Comparison of ENCODE assay signal across 10 cellular contexts in genomic region chr14:54651649-54652048, GRCh38.
DNase-seq lines count a peak whose midpoint lies in the region; ATAC-seq, FAIRE-seq and TF ChIP-seq lines count a peak whose summit lies in the region.
"Had no signal": no experiment of that assay in that cellular context is flagged by ENCODE, and none has a peak within 500 bp of the region (broad histone marks: within the 10 kb centered on the region; RNA-seq: fewer than 3 reads in every experiment).

No MANE protein-coding gene starts in this region.

- H3K4me2 ChIP-seq in HCT116 (ENCODE audit: low read length): peak overlapping the region; percentile 80
- peak overlapping the region; percentile 75 for H3K4me2 ChIP-seq in smooth muscle cell

- intact Hi-C loops in HCT116 (cut with micrococcal nuclease): loop anchor here (5.0 kb wide), 1 partner anchor 84 kb away; the partner anchor contains the start of gene SAMD4A
- intact Hi-C loops in body of pancreas (cut with DNase I): no loop called here
- intact Hi-C loops in kidney (cut with DNase I): no loop called here

- no peak for TF ChIP-seq POLR2A in HCT116 (IDR thresholded peaks at IDR 0.05; ENCODE audit: borderline replicate concordance, extremely low read depth, insufficient read depth, insufficient read length)
- no peak for TF ChIP-seq POLR2A in body of pancreas (IDR thresholded peaks at IDR 0.05)

- peak overlapping the region; percentile 3 to 47; a peak in 3 of 4 replicates for H3K4me3 ChIP-seq in HCT116 (replicated peaks in 1 of 2; ENCODE audit: low read depth in 1 of 2, low read length in 2 of 2)
- H3K4me3 ChIP-seq in body of pancreas: no peak overlapping the region
- H3K4me3 ChIP-seq in kidney (ENCODE audit: low read length in 2 of 2): peak overlapping the region; percentile 22 to 37
- H3K4me3 ChIP-seq in smooth muscle cell: no peak overlapping the region

- no peaks in the 10 kb centered on the region; the same call in 1 of the 2 replicates for H3K79me2 ChIP-seq in HCT116 (ENCODE audit: insufficient read depth, low read length)
- H3K79me2 ChIP-seq in smooth muscle cell (ENCODE audit: low read depth): peaks cover 48% of the 10 kb centered on the region

- H3K4me1 Mint-ChIP-seq in activated T-cell treated with anti-CD3 and anti-CD28 coated beads, Interleukin-2, amount 50 U/mL, for 24 hours (ENCODE audit: low read depth): peaks cover 11% of the 10 kb centered on the region

- ATAC-seq in HCT116: peak; percentile 33
- no peak for ATAC-seq in body of pancreas
- ATAC-seq in GM21515 (IDR thresholded peaks at IDR 0.05; ENCODE audit: unreplicated experiment): no peak
- ATAC-seq: activated CD4-positive, alpha-beta T cell treated with anti-CD3 and anti-CD28 coated beads for 36 hours had no signal

- H3K4me1 ChIP-seq in HCT116 (ENCODE audit: control insufficient read depth in 1 of 2, insufficient read depth in 2 of 2, low read length in 2 of 2): peaks cover 52 to 61% of the 10 kb centered on the region in 2 experiments
- no peaks in the 10 kb centered on the region for H3K4me1 ChIP-seq in body of pancreas
- H3K4me1 ChIP-seq in kidney (ENCODE audit: control insufficient read depth in 1 of 2, insufficient read depth in 1 of 2, low read depth in 1 of 2, low read length in 2 of 2): peaks cover 19 to 37% of the 10 kb centered on the region in 2 donors
- H3K4me1 ChIP-seq in smooth muscle cell (ENCODE audit: low read depth): peaks cover 48% of the 10 kb centered on the region

- H4K20me1 ChIP-seq in HCT116 (ENCODE audit: insufficient read depth) (no peaks in the 10 kb centered on the region), smooth muscle cell (ENCODE audit: low read depth) (no peaks in the 10 kb centered on the region)

- FAIRE-seq in kidney (lab: Jason Lieb, UNC): no peak

- no peaks in the 10 kb centered on the region for H3K9me3 Mint-ChIP-seq in activated T-cell treated with anti-CD3 and anti-CD28 coated beads, Interleukin-2, amount 50 U/mL, for 24 hours

- 71% methylated on average over 4 of the region's 4 CpGs for WGBS in body of pancreas, 2 donors
- 50% methylated on average over 4 of the region's 4 CpGs for WGBS in smooth muscle cell (ENCODE audit: low lambda C conversion rate)

- no TSS peak for BruUV-seq in HCT116 (replicated peaks; lab: Mats Ljungman, UMichigan)

- no peaks in the 10 kb centered on the region for H3K27me3 ChIP-seq in HCT116 (ENCODE audit: insufficient read depth, low read length)
- no peaks in the 10 kb centered on the region for H3K27me3 ChIP-seq in body of pancreas
- no peaks in the 10 kb centered on the region for H3K27me3 ChIP-seq in smooth muscle cell (ENCODE audit: low read depth)

- H3K27ac Mint-ChIP-seq in activated T-cell treated with anti-CD3 and anti-CD28 coated beads, Interleukin-2, amount 50 U/mL, for 24 hours: no peak overlapping the region
- H3K27ac Mint-ChIP-seq: activated CD4-positive, alpha-beta T cell treated with anti-CD3 and anti-CD28 coated beads for 36 hours had no signal

- no peaks in the 10 kb centered on the region for H3K9me3 ChIP-seq in HCT116 (ENCODE audit: control insufficient read depth in 1 of 2, insufficient read depth in 1 of 2, low read depth in 1 of 2, low read length in 2 of 2)
- no peaks in the 10 kb centered on the region for H3K9me3 ChIP-seq in body of pancreas
- H3K9me3 ChIP-seq in kidney (ENCODE audit: control insufficient read depth in 1 of 2, low read length in 2 of 2): no peaks in the 10 kb centered on the region
- H3K9me3 ChIP-seq in smooth muscle cell (replicated peaks; ENCODE audit: low read depth): no peaks in the 10 kb centered on the region

- TF ChIP-seq CTCF in HCT116 (IDR thresholded peaks at IDR 0.05 in 2 of 3, conservative IDR thresholded peaks at IDR 0.05 in 1 of 3; ENCODE audit: borderline replicate concordance in 1 of 3, insufficient read depth in 1 of 3, low read depth in 2 of 3, low read length in 2 of 3) (no peak), body of pancreas (IDR thresholded peaks at IDR 0.05) (no peak), kidney (IDR thresholded peaks at IDR 0.05; ENCODE audit: borderline replicate concordance, extremely low read depth, insufficient read depth) (no peak), smooth muscle cell (IDR thresholded peaks at IDR 0.05; ENCODE audit: borderline replicate concordance, insufficient read depth, poor library complexity, severe bottlenecking) (no peak)

- no peak for TF ChIP-seq RAD21 in HCT116 (IDR thresholded peaks at IDR 0.05; ENCODE audit: low read depth)

- RAD21 ChIA-PET in HCT116 (lab: Charles Lee; ENCODE audit: low non-redundant PET in 1 of 2, low total read pairs in 2 of 2, uncharacterized antibody in 2 of 2, unreplicated experiment in 2 of 2): no interaction called here

- no peak for DNase-seq in HCT116 (ENCODE audit: low read depth, low spot score)
- DNase-seq in body of pancreas: no peak
- no peak for DNase-seq in kidney
- no peak for DNase-seq in smooth muscle cell (lab: John Stamatoyannopoulos, UW; ENCODE audit: unreplicated experiment)
- no peak for DNase-seq in NCI-H748 treated with DMSO at 0.1 percent for 48 hours (lab: John Stamatoyannopoulos, UW)
- DNase-seq in kidney glomerular epithelial cell (lab: John Stamatoyannopoulos, UW): no peak
- DNase-seq in activated T-cell treated with anti-CD3 and anti-CD28 coated beads, Interleukin-2, amount 50 U/mL, for 24 hours: no peak
- DNase-seq: activated CD4-positive, alpha-beta T cell treated with anti-CD3 and anti-CD28 coated beads for 36 hours; COR-L47 had no signal

- peak overlapping the region; percentile 56 for H3K9ac ChIP-seq in HCT116 (ENCODE audit: low read length)
- H3K9ac ChIP-seq in kidney (ENCODE audit: low read length in 2 of 2): peak overlapping the region in 1 of 2 donors; percentile 30
- H3K9ac ChIP-seq in smooth muscle cell (ENCODE audit: low read depth): peak overlapping the region; percentile 79

- H3K36me3 Mint-ChIP-seq in activated T-cell treated with anti-CD3 and anti-CD28 coated beads, Interleukin-2, amount 50 U/mL, for 24 hours (ENCODE audit: low read depth): no peaks in the 10 kb centered on the region

- no peak overlapping the region for H2AFZ ChIP-seq in HCT116 (ENCODE audit: low read depth, low read length, poor library complexity, severe bottlenecking)
- no peak overlapping the region for H2AFZ ChIP-seq in smooth muscle cell (ENCODE audit: low read depth)

- no peaks in the 10 kb centered on the region for H3K9me2 ChIP-seq in HCT116 (ENCODE audit: insufficient read depth)

- H3K27ac ChIP-seq in HCT116 (ENCODE audit: low read depth, low read length): peak overlapping the region; percentile 76; the same call in 1 of the 2 replicates
- H3K27ac ChIP-seq in body of pancreas: peak overlapping the region; percentile 42 to 79 (median 68)
- H3K27ac ChIP-seq in kidney (ENCODE audit: low read depth in 2 of 2, low read length in 2 of 2): peak overlapping the region; percentile 84 to 96
- H3K27ac ChIP-seq in smooth muscle cell (ENCODE audit: low read depth): peak overlapping the region; percentile 98

- H3K4me3 Mint-ChIP-seq in activated T-cell treated with anti-CD3 and anti-CD28 coated beads, Interleukin-2, amount 50 U/mL, for 24 hours: no peak overlapping the region
- H3K4me3 Mint-ChIP-seq: activated CD4-positive, alpha-beta T cell treated with anti-CD3 and anti-CD28 coated beads for 36 hours had no signal

- H3K36me3 ChIP-seq in HCT116 (ENCODE audit: control insufficient read depth in 1 of 2, insufficient read depth in 2 of 2, low read length in 2 of 2) (no peaks in the 10 kb centered on the region), body of pancreas (replicated peaks in 1 of 2; ENCODE audit: insufficient read depth in 1 of 2, low read depth in 2 of 2) (no peaks in the 10 kb centered on the region), kidney (ENCODE audit: control insufficient read depth in 1 of 2, insufficient read depth in 2 of 2, low read length in 2 of 2) (no peaks in the 10 kb centered on the region), smooth muscle cell (ENCODE audit: low read depth) (no peaks in the 10 kb centered on the region)

- POLR2A ChIA-PET in HCT116 (lab: Charles Lee): no interaction called here

- peaks cover 29% of the 10 kb centered on the region for H3F3A ChIP-seq in smooth muscle cell (ENCODE audit: low read depth)

- CTCF ChIA-PET in HCT116 (lab: Charles Lee): no interaction called here

- peaks cover 36% of the 10 kb centered on the region for H3K27me3 Mint-ChIP-seq in activated T-cell treated with anti-CD3 and anti-CD28 coated beads, Interleukin-2, amount 50 U/mL, for 24 hours

TF ChIP-seq in HCT116, 20 proteins besides CTCF, POLR2A, EP300 and RAD21:
- TF ChIP-seq TCF7L2 (IDR thresholded peaks at IDR 0.05; ENCODE audit: borderline replicate concordance, extremely low read depth, insufficient read depth, insufficient read length) (no peak), CEBPB (IDR thresholded peaks at IDR 0.05; ENCODE audit: low read depth) (0 out of 2 replicates have a peak, but pooled peaks have one; percentile 4)

Comparison
In these comparisons a context has a peak if more than half of its experiments do, and no peak if none do; other contexts are left out.
1. H3K4me3 ChIP-seq: peak in HCT116 (2 of 2) and kidney (2 of 2); none in body of pancreas (0 of 2) and smooth muscle cell (single experiment).
2. Peak in every context shown above with its lines, with median percentiles within 50 percentile points of each other: H3K27ac ChIP-seq.